8 cellular contexts compared by ENCODE assay signal in the genomic region with DNA sequence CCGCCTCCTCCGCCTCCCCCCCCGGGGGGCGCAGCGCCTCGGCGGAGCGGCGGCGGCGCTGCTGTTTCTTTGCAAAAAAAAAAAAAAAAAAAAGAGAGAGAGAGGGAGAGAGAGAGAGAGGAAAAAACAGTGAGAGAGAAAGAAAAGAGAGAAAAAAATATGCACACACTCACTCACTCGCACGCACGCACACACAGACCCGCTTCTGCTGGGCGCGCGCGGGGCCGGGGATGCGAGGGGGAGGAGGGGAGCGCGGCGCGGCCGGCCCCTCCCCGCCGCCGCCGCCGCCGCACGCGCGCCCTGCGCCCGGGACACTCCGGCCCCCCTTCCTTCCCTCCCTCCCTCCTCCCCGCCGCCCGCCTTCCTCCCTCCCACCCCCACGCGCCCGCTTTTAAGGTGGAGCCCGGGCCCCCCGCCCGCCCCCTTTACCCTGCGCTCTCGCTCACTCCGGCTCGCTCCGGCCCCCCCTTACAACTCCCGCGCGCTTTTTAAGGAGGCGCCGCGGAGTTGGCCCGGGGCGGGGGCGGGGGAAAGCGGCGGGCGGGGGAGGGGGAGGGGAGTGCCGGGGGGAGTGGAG. TPM values are rescaled to one million over a fixed set of nuclear protein-coding genes. Genes with fewer than 3 reads are reported as not detected.
DNase-seq lines count a peak whose midpoint lies in the region; ATAC-seq and TF ChIP-seq lines count a peak whose summit lies in the region.

A gene (minus strand): TSS at position 243 of the 577 bp plus-strand sequence.

- peak; percentile 29 for ATAC-seq in GM21528 (IDR thresholded peaks at IDR 0.05; ENCODE audit: low FRiP score, unreplicated experiment)

- peak within 1 kb of the TSS; percentile 69 to 81 for H3K9ac ChIP-seq in stomach smooth muscle (ENCODE audit: low read length in 2 of 2)

- CTCF ChIA-PET in activated naive CD4-positive, alpha-beta T cell treated with anti-CD3 and anti-CD28 coated beads, Interleukin-2, amount 10 ng/mL, durations not matched to agents 7 days and 5 days (lab: Charles Lee) = interaction anchor here (0.5 to 1.5 kb wide), 2 partner anchors 14 to 24 kb away, joined by 3 to 6 read pairs; no protein-coding TSS in a partner anchor

- peaks cover 29% of the 10 kb centered on the region for H3K4me1 Mint-ChIP-seq in activated naive CD4-positive, alpha-beta T cell treated with anti-CD3 and anti-CD28 coated beads, Interleukin-2, amount 10 ng/mL, durations not matched to agents 7 days and 5 days

- H3K4me1 ChIP-seq in neutrophil (ENCODE audit: control insufficient read depth in 1 of 2, insufficient read depth in 1 of 2, low read depth in 1 of 2, low read length in 1 of 2) (peaks cover 17 to 20% of the 10 kb centered on the region in 2 experiments), stomach smooth muscle (ENCODE audit: control insufficient read depth, insufficient read depth, low read length) (peaks cover 14% of the 10 kb centered on the region)

- H3K27ac ChIP-seq in neutrophil = peak within 1 kb of the TSS; percentile 47
- H3K27ac ChIP-seq in stomach smooth muscle (ENCODE audit: low read length) = peak within 1 kb of the TSS; percentile 86

- peak within 1 kb of the TSS; percentile 99 for H3K27ac Mint-ChIP-seq in activated naive CD4-positive, alpha-beta T cell treated with anti-CD3 and anti-CD28 coated beads, Interleukin-2, amount 10 ng/mL, durations not matched to agents 7 days and 5 days

- in situ Hi-C loops in KBM-7 (cut with MboI; ENCODE audit: low pct_unique_long_range_greater_than_20kb, low sequenced_read_pairs) = no loop called here

- peaks cover 13% of the 10 kb centered on the region for H3K9me3 Mint-ChIP-seq in activated naive CD4-positive, alpha-beta T cell treated with anti-CD3 and anti-CD28 coated beads, Interleukin-2, amount 10 ng/mL, durations not matched to agents 7 days and 5 days

- TF ChIP-seq CTCF in neutrophil (IDR thresholded peaks at IDR 0.05) = no peak

- DNase-seq in COLO829 (ENCODE audit: low spot score) (peak; percentile 66), KBM-7 (peak; percentile 48), SK-N-DZ (ENCODE audit: low spot score) (peak; percentile 76), globus pallidus (ENCODE audit: low spot score) (peak; percentile 88)
- DNase-seq in activated naive CD4-positive, alpha-beta T cell treated with anti-CD3 and anti-CD28 coated beads, Interleukin-2, amount 10 ng/mL, durations not matched to agents 7 days and 5 days = peak; percentile 90

- H3K4me3 ChIP-seq in neutrophil (ENCODE audit: low read depth in 1 of 2, low read length in 1 of 2) = peak within 1 kb of the TSS; percentile 63 to 64
- peak within 1 kb of the TSS; percentile 80 to 90 for H3K4me3 ChIP-seq in stomach smooth muscle (ENCODE audit: low read length in 2 of 2)

- peaks cover 38% of the 10 kb centered on the region for H3K36me3 Mint-ChIP-seq in activated naive CD4-positive, alpha-beta T cell treated with anti-CD3 and anti-CD28 coated beads, Interleukin-2, amount 10 ng/mL, durations not matched to agents 7 days and 5 days

- H3K27me3 ChIP-seq in neutrophil (peaks cover 6% of the 10 kb centered on the region), stomach smooth muscle (ENCODE audit: control insufficient read depth in 1 of 2, insufficient read depth in 2 of 2, low read length in 2 of 2) (no peaks in the 10 kb centered on the region)

- H3K4me3 Mint-ChIP-seq in activated naive CD4-positive, alpha-beta T cell treated with anti-CD3 and anti-CD28 coated beads, Interleukin-2, amount 10 ng/mL, durations not matched to agents 7 days and 5 days = peak within 1 kb of the TSS; percentile 100

- H3K27me3 Mint-ChIP-seq in activated naive CD4-positive, alpha-beta T cell treated with anti-CD3 and anti-CD28 coated beads, Interleukin-2, amount 10 ng/mL, durations not matched to agents 7 days and 5 days = no peaks in the 10 kb centered on the region

- peaks cover 27% of the 10 kb centered on the region for H3K36me3 ChIP-seq in neutrophil
- H3K36me3 ChIP-seq in stomach smooth muscle (ENCODE audit: control insufficient read depth in 2 of 2, insufficient read depth in 2 of 2, low read length in 2 of 2) = peaks cover 5 to 8% of the 10 kb centered on the region in 2 donors

- H3K9me3 ChIP-seq in neutrophil (no peaks in the 10 kb centered on the region), stomach smooth muscle (ENCODE audit: control insufficient read depth in 2 of 2, low read length in 2 of 2) (peaks cover 2 to 6% of the 10 kb centered on the region in 2 donors)

RNA-seq across cellular contexts. Expression of the gene that starts here (rescaled TPM):
- 65.0 and 85.3 TPM in 2 replicates for polyA plus RNA-seq in SK-N-DZ (2014; cell fraction: cytosol; rRNA removed)
- 72.7 and 75.8 TPM in 2 replicates for polyA plus RNA-seq in SK-N-DZ (2014; cell fraction: nucleus; rRNA removed)

Comparison
In these comparisons a context has a peak if more than half of its experiments do, and no peak if none do; other contexts are left out.
1. Peak in every context shown above with its lines: DNase-seq, ATAC-seq, H3K4me3 ChIP-seq and H3K27ac ChIP-seq.